ENCODE assay signal across 13 cellular contexts in genomic region chr3:101310580-101311375, GRCh38. TPM values are rescaled to one million over a fixed set of nuclear protein-coding genes. Genes with fewer than 3 reads are reported as not detected.
DNase-seq lines count a peak whose midpoint lies in the region; ATAC-seq, FAIRE-seq and TF ChIP-seq lines count a peak whose summit lies in the region.
"Had no signal": no experiment of that assay in that cellular context is flagged by ENCODE, and none has a peak within 500 bp of the region (broad histone marks: within the 10 kb centered on the region; RNA-seq: fewer than 3 reads in every experiment).

No MANE protein-coding gene starts in this region.

- H3K36me3 ChIP-seq in mucosa of descending colon (ENCODE audit: low read depth): no peaks in the 10 kb centered on the region
- no peaks in the 10 kb centered on the region for H3K36me3 ChIP-seq in aorta (ENCODE audit: control insufficient read depth in 1 of 2, insufficient read depth in 2 of 2, low read length in 1 of 2)
- no peaks in the 10 kb centered on the region for H3K36me3 ChIP-seq in small intestine (ENCODE audit: control insufficient read depth in 2 of 2, insufficient read depth in 2 of 2, low read length in 2 of 2)

- TF ChIP-seq CTCF in mucosa of descending colon (IDR thresholded peaks at IDR 0.05) (no peak), dorsolateral prefrontal cortex (IDR thresholded peaks at IDR 0.05 in 54 of 56, conservative IDR thresholded peaks at IDR 0.05 in 2 of 56; ENCODE audit: low read depth in 1 of 56, partially characterized antibody in 56 of 56) (no peak)

- H3K9me3 ChIP-seq in mucosa of descending colon: peaks cover 26% of the 10 kb centered on the region
- H3K9me3 ChIP-seq in aorta (ENCODE audit: control insufficient read depth, low read length): peaks cover 3% of the 10 kb centered on the region
- peaks cover 2% of the 10 kb centered on the region for H3K9me3 ChIP-seq in small intestine (ENCODE audit: control insufficient read depth, low read depth)

- H3K27ac ChIP-seq in aorta (ENCODE audit: low read depth in 1 of 2, low read length in 2 of 2): peak overlapping the region in 1 of 2 donors; percentile 67
- no peak overlapping the region for H3K27ac ChIP-seq in small intestine (ENCODE audit: low read depth in 1 of 2, low read length in 1 of 2)
- H3K27ac ChIP-seq in dorsolateral prefrontal cortex: no peak overlapping the region

- intact Hi-C loops in mucosa of descending colon (cut with DNase I, micrococcal nuclease) (no loop called here), aorta (cut with DNase I) (loop anchor here in 1 of 2 donors (5.0 kb wide), 1 partner anchor 48 kb away; no protein-coding TSS in a partner anchor), dorsolateral prefrontal cortex (cut with DNase I) (no loop called here)

- DNase-seq in HTR-8/SVneo (ENCODE audit: insufficient read length, low spot score): peak; percentile 48
- peak; percentile 20 for DNase-seq in brain pericyte (ENCODE audit: low read depth, low spot score)
- peak in 1 of 3 donors; percentile 9 for DNase-seq in mucosa of descending colon
- DNase-seq in aorta: no peak
- no peak for DNase-seq in small intestine
- no peak for DNase-seq in dorsolateral prefrontal cortex
- DNase-seq: activated CD4-positive, alpha-beta T cell treated with anti-CD3 and anti-CD28 coated beads for 48 hours; NCI-H446 treated with DMSO at 0.1 percent for 48 hours; T-cell had no signal

- ATAC-seq in mucosa of descending colon (peak; percentile 68), aorta (ENCODE audit: low FRiP score) (peak; percentile 95), HG03097 (IDR thresholded peaks at IDR 0.05; ENCODE audit: low FRiP score, unreplicated experiment) (no peak)
- ATAC-seq: GM23338, T-cell had no signal

- FAIRE-seq in HTR-8/SVneo (lab: Jason Lieb, UNC): no peak
- no peak for FAIRE-seq in small intestine (lab: Jason Lieb, UNC)
- FAIRE-seq: GM19239 had no signal

- no peak overlapping the region for H3K4me3 ChIP-seq in mucosa of descending colon
- peak overlapping the region in 1 of 2 donors; percentile 48 for H3K4me3 ChIP-seq in aorta (ENCODE audit: low read length in 2 of 2)
- H3K4me3 ChIP-seq in small intestine (ENCODE audit: low read depth in 1 of 2, low read length in 2 of 2): no peak overlapping the region
- H3K4me3 ChIP-seq in dorsolateral prefrontal cortex: no peak overlapping the region
- H3K4me3 ChIP-seq: GM23338, smooth muscle cell had no signal

- no peaks in the 10 kb centered on the region for H3K27me3 ChIP-seq in aorta (ENCODE audit: control insufficient read depth in 1 of 2, insufficient read depth in 2 of 2, low read length in 1 of 2)
- no peaks in the 10 kb centered on the region for H3K27me3 ChIP-seq in small intestine (ENCODE audit: control insufficient read depth in 2 of 2, insufficient read depth in 2 of 2, low read length in 2 of 2)
- H3K27me3 ChIP-seq in dorsolateral prefrontal cortex: no peaks in the 10 kb centered on the region

- peaks cover 14% of the 10 kb centered on the region for H3K4me1 ChIP-seq in mucosa of descending colon (ENCODE audit: low read depth)
- H3K4me1 ChIP-seq in aorta (ENCODE audit: control insufficient read depth in 1 of 2, insufficient read depth in 2 of 2, low read length in 2 of 2): no peaks in the 10 kb centered on the region
- no peaks in the 10 kb centered on the region for H3K4me1 ChIP-seq in small intestine (ENCODE audit: control insufficient read depth in 2 of 2, insufficient read depth in 1 of 2, low read depth in 1 of 2, low read length in 1 of 2)

- 6 to 7% methylated on average over 2 of the region's 2 CpGs for WGBS in aorta, 2 donors
- 50 to 76% (median 64%) methylated on average over 2 of the region's 2 CpGs for WGBS in small intestine, 3 donors

RNA-seq across cellular contexts. Expression of gene IMPG2, which starts 9.6 kb away (rescaled TPM):
- total RNA-seq in mucosa of descending colon (under 1 TPM; 0.09 to 0.22 (median 0.12) TPM), aorta (under 1 TPM; 0.39 to 0.63 TPM), dorsolateral prefrontal cortex (1 to 10 TPM in 87 of 120 experiments, under 1 TPM in 33; 0.39 to 1.8 (median 1.1) TPM)
- polyA plus RNA-seq in aorta (not detected), small intestine (under 1 TPM in 1 of 3 donors, not detected in 2; 0.04 TPM)
- total RNA-seq: GM23338 had no signal
- polyA plus RNA-seq: GM23338 had no signal

Comparison
In these comparisons a context has a peak if more than half of its experiments do, and no peak if none do; other contexts are left out.
1. DNase-seq: peak in HTR-8/SVneo (single experiment) and brain pericyte (single experiment); none in aorta (0 of 2), small intestine (single experiment) and dorsolateral prefrontal cortex (0 of 10).